In the genomic region with DNA sequence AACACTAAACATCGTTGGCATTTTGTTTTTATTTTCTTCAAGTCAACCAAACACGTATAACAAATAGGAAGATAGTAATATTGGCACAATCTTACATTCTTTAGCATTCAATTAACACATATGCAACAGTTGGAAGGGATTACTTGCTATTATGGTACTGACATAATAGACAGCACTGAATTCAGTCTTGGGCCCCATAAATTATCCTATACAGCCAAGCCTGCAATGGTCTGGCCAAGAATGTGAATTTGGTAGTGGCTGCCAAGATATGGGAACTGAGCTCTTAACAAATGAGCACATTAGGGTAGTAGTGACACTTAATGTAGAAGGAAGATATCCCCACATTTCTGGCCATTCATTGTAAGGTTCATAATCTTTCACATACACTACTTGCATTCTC, we compare ENCODE assay signal across 26 cellular contexts.
"Had no signal": no experiment of that assay in that cellular context is flagged by ENCODE, and none has a peak within 500 bp of the region (broad histone marks: within the 10 kb centered on the region; RNA-seq: fewer than 3 reads in every experiment).

No MANE protein-coding gene starts in this region.

- H3K9me3 ChIP-seq: ascending aorta, colonic mucosa had no signal

- H3K36me3 ChIP-seq: ascending aorta, cardiac muscle cell, colonic mucosa had no signal

- H3K4me3 ChIP-seq: ascending aorta, cardiac muscle cell, colonic mucosa, PC-9 had no signal

- H3K27ac ChIP-seq: ascending aorta, cardiac muscle cell, colonic mucosa, KMS-11, PC-9, RWPE1 had no signal

- ATAC-seq: activated CD8-positive, alpha-beta T cell treated with anti-CD3 and anti-CD28 coated beads for 36 hours; activated T-cell treated with anti-CD3 and anti-CD28 coated beads, Interleukin-2, amount 50 U/mL, for 72 hours; activated T-helper 17 cell treated with anti-CD3 and anti-CD28 coated beads, Interleukin-2, amount 50 U/mL, for 72 hours; Right ventricle myocardium inferior had no signal

- H3K9ac ChIP-seq: KMS-11 had no signal

- FAIRE-seq: TTC549 had no signal

- H3K4me2 ChIP-seq: KMS-11, PC-9 had no signal

- H3K4me1 ChIP-seq: colonic mucosa had no signal

- H2AFZ ChIP-seq: PC-9 had no signal

- H3K27me3 ChIP-seq: ascending aorta, cardiac muscle cell, colonic mucosa had no signal

- DNase-seq: activated CD4-positive, alpha-beta T cell treated with anti-CD3 and anti-CD28 coated beads, Interleukin-2, amount 10 ng/mL, durations not matched to agents 24 days and 14 days; activated CD4-positive, alpha-beta T cell treated with anti-CD3 and anti-CD28 coated beads, Interleukin-2, amount 50 U/mL, for 4 hours; activated CD8-positive, alpha-beta T cell treated with anti-CD3 and anti-CD28 coated beads for 36 hours; activated effector memory CD4-positive, alpha-beta T cell treated with anti-CD3 and anti-CD28 coated beads, Interleukin-2, amount 50 U/mL, for 16 hours; activated naive CD4-positive, alpha-beta T cell; activated naive CD8-positive, alpha-beta T cell treated with anti-CD3 and anti-CD28 coated beads, Interleukin-2, amount 10 ng/mL, durations not matched to agents 7 days and 5 days; activated T-cell treated with anti-CD3 and anti-CD28 coated beads, Interleukin-2, amount 50 U/mL, for 1 hour; activated T-cell treated with anti-CD3 and anti-CD28 coated beads, Interleukin-2, amount 50 U/mL, for 72 hours; amygdala; colonic mucosa; MM.1S; NCI-H1092 treated with DMSO at 0.1 percent for 48 hours; NCI-H1417; NCI-H187 treated with DMSO at 0.1 percent for 48 hours; NCI-H2081; NCI-H345; NCI-H524; PC-9; SIG-M5 had no signal
